Comparison of ENCODE assay signal across 11 cellular contexts in the genomic region with DNA sequence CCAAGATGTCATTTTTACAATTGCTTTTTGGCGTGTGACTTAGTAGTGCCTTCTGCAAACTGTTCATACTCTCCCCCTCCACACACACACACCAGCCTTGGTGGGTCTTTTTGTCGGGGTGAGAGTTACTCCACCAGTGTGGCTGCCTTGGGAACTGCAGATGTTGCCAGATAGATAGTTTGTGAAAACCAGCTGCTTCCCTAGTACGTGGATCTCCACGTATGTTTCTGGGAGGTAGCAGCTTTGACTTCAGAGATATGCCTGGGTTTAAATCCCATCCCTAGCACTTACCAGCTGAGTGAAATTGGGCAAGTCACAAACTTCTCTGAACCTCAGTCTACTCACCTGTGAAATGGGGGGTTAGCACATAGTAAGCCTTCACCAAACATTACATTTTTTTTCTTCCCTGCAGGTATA.
A peak's percentile ranks its signal among the peaks of the same experiment; 100 is the strongest.
DNase-seq lines count a peak whose midpoint lies in the region; ATAC-seq, FAIRE-seq and TF ChIP-seq lines count a peak whose summit lies in the region.
"Had no signal": no experiment of that assay in that cellular context is flagged by ENCODE, and none has a peak within 500 bp of the region (broad histone marks: within the 10 kb centered on the region; RNA-seq: fewer than 3 reads in every experiment).

No MANE protein-coding gene starts in this region.

- H3K27me3 Mint-ChIP-seq in T-helper 2 cell treated with Interferon-gamma antibody and Interleukin-4, amounts not matched to agents 5 μg/mL and 100 μg/mL, for 36 hours (ENCODE audit: low read depth) = peaks cover 44% of the 10 kb centered on the region

- ATAC-seq in right cardiac atrium = peak; percentile 10 to 35
- ATAC-seq in gastrocnemius medialis = no peak
- ATAC-seq: stimulated activated naive CD8-positive, alpha-beta T cell treated with anti-CD3 and anti-CD28 coated beads, Interleukin-15, Interleukin-2, amounts not matched to agents 100 U/mL and 50 U/mL, for 24 hours had no signal

- no peak for TF ChIP-seq POLR2A in gastrocnemius medialis (IDR thresholded peaks at IDR 0.05)

- no peaks in the 10 kb centered on the region for H3K27me3 ChIP-seq in bronchial epithelial cell (ENCODE audit: control insufficient read depth, insufficient read depth, low read length)
- H3K27me3 ChIP-seq in right cardiac atrium (ENCODE audit: control insufficient read depth, insufficient read depth) = no peaks in the 10 kb centered on the region
- no peaks in the 10 kb centered on the region for H3K27me3 ChIP-seq in gastrocnemius medialis
- H3K27me3 ChIP-seq in BE2C = no peaks in the 10 kb centered on the region

- H3K27ac ChIP-seq in right cardiac atrium (ENCODE audit: low read length) = peak overlapping the region; percentile 70
- peak overlapping the region; percentile 40 to 74 (median 62) for H3K27ac ChIP-seq in gastrocnemius medialis

- no peak for TF ChIP-seq CTCF in bronchial epithelial cell (IDR thresholded peaks at IDR 0.05; ENCODE audit: insufficient read depth, low read length, severe bottlenecking)
- no peak for TF ChIP-seq CTCF in gastrocnemius medialis (IDR thresholded peaks at IDR 0.05 in 4 of 5, conservative IDR thresholded peaks at IDR 0.05 in 1 of 5)
- TF ChIP-seq CTCF in BE2C (IDR thresholded peaks at IDR 0.05; ENCODE audit: low read depth, low read length) = no peak

- H3K4me1 ChIP-seq in right cardiac atrium (ENCODE audit: control insufficient read depth, insufficient read depth, low read length) (peaks cover 13% of the 10 kb centered on the region), gastrocnemius medialis (peaks cover 34 to 41% of the 10 kb centered on the region in 2 donors), BE2C (peaks cover 2% of the 10 kb centered on the region)

- H3K9me3 ChIP-seq in right cardiac atrium (ENCODE audit: control insufficient read depth, low read length) = no peaks in the 10 kb centered on the region
- no peaks in the 10 kb centered on the region for H3K9me3 ChIP-seq in gastrocnemius medialis
- no peaks in the 10 kb centered on the region for H3K9me3 ChIP-seq in BE2C

- no peak overlapping the region for H3K4me3 Mint-ChIP-seq in T-helper 2 cell treated with Interferon-gamma antibody and Interleukin-4, amounts not matched to agents 5 μg/mL and 100 μg/mL, for 36 hours

- peak; percentile 33 for DNase-seq in GM03348 (ENCODE audit: low spot score)
- no peak for DNase-seq in bronchial epithelial cell (ENCODE audit: low read depth)
- DNase-seq in right cardiac atrium = no peak
- DNase-seq in gastrocnemius medialis = no peak
- DNase-seq in BE2C = no peak
- no peak for DNase-seq in NCI-H748 treated with DMSO at 0.1 percent for 48 hours (lab: John Stamatoyannopoulos, UW)
- no peak for DNase-seq in COLO668 (lab: John Stamatoyannopoulos, UW; ENCODE audit: unreplicated experiment)
- no peak for DNase-seq in T-helper 2 cell treated with Interferon-gamma antibody and Interleukin-4, amounts not matched to agents 5 μg/mL and 100 μg/mL, for 36 hours (ENCODE audit: low spot score)
- DNase-seq: activated CD4-positive, alpha-beta T cell treated with anti-CD3 and anti-CD28 coated beads for 48 hours; NCI-H1092 treated with DMSO at 0.1 percent for 48 hours; stimulated activated naive CD8-positive, alpha-beta T cell treated with anti-CD3 and anti-CD28 coated beads, Interleukin-15, Interleukin-2, amounts not matched to agents 100 U/mL and 50 U/mL, for 24 hours had no signal

- no peaks in the 10 kb centered on the region for H3K9me3 Mint-ChIP-seq in T-helper 2 cell treated with Interferon-gamma antibody and Interleukin-4, amounts not matched to agents 5 μg/mL and 100 μg/mL, for 36 hours

- H3K4me1 Mint-ChIP-seq in T-helper 2 cell treated with Interferon-gamma antibody and Interleukin-4, amounts not matched to agents 5 μg/mL and 100 μg/mL, for 36 hours (ENCODE audit: low read depth) = peaks cover 18% of the 10 kb centered on the region

- no peaks in the 10 kb centered on the region for H3K36me3 Mint-ChIP-seq in T-helper 2 cell treated with Interferon-gamma antibody and Interleukin-4, amounts not matched to agents 5 μg/mL and 100 μg/mL, for 36 hours (ENCODE audit: low read depth)

- WGBS in right cardiac atrium = 50% methylated on average over 4 of the region's 4 CpGs

- H3K36me3 ChIP-seq in bronchial epithelial cell (ENCODE audit: control insufficient read depth, insufficient read depth, low read length) (no peaks in the 10 kb centered on the region), gastrocnemius medialis (no peaks in the 10 kb centered on the region), BE2C (no peaks in the 10 kb centered on the region)

- intact Hi-C loops in right cardiac atrium (cut with DNase I) = loop anchor here in 2 of 4 donors (5.0 to 10.0 kb wide), 3 partner anchors 48 to 100 kb away; a partner anchor contains a TSS
- intact Hi-C loops in gastrocnemius medialis (cut with DNase I; ENCODE audit: low total_unique reads) = loop anchor here (5.0 kb wide), 2 partner anchors 127 to 147 kb away; no protein-coding TSS in a partner anchor

- in situ Hi-C loops in gastrocnemius medialis (cut with MboI; ENCODE audit: low sequenced_read_pairs in 4 of 4) = no loop called here

- H3K27ac Mint-ChIP-seq in T-helper 2 cell treated with Interferon-gamma antibody and Interleukin-4, amounts not matched to agents 5 μg/mL and 100 μg/mL, for 36 hours = no peak overlapping the region

- H3K4me3 ChIP-seq in bronchial epithelial cell (ENCODE audit: low read depth, low read length) = no peak overlapping the region
- H3K4me3 ChIP-seq in right cardiac atrium (ENCODE audit: low read length) = no peak overlapping the region
- no peak overlapping the region for H3K4me3 ChIP-seq in gastrocnemius medialis
- no peak overlapping the region for H3K4me3 ChIP-seq in BE2C (ENCODE audit: low read depth, low read length)

- FAIRE-seq in bronchial epithelial cell (lab: Jason Lieb, UNC) = peak; percentile 32

Comparison
In these comparisons a context has a peak if more than half of its experiments do, and no peak if none do; other contexts are left out.
1. ATAC-seq: peak in right cardiac atrium (2 of 2); none in gastrocnemius medialis (0 of 2).